ENCODE assay signal across 17 cellular contexts in genomic region chr13:23730251-23730650, GRCh38.
A peak's percentile ranks its signal among the peaks of the same experiment; 100 is the strongest.
DNase-seq lines count a peak whose midpoint lies in the region; ATAC-seq and TF ChIP-seq lines count a peak whose summit lies in the region.
"Had no signal": no experiment of that assay in that cellular context is flagged by ENCODE, and none has a peak within 500 bp of the region (broad histone marks: within the 10 kb centered on the region; RNA-seq: fewer than 3 reads in every experiment).

No MANE protein-coding gene starts in this region.

- DNase-seq in NCI-H510A treated with DMSO at 0.1 percent for 48 hours (lab: John Stamatoyannopoulos, UW) (peak; percentile 30), NCI-H510A (lab: John Stamatoyannopoulos, UW) (no peak), left lung (no peak), prostate gland (ENCODE audit: low spot score) (no peak), upper lobe of right lung (no peak), kidney tubule cell (ENCODE audit: low spot score) (no peak)
- DNase-seq: AML-193; Calu3; CD4-positive, alpha-beta memory T cell; GOT3; H7; HFFc6 had no signal

- no peak for TF ChIP-seq EP300 in gastroesophageal sphincter (IDR thresholded peaks at IDR 0.05)

- H3K9me3 ChIP-seq in left lung (no peaks in the 10 kb centered on the region), prostate gland (no peaks in the 10 kb centered on the region), upper lobe of right lung (no peaks in the 10 kb centered on the region), gastroesophageal sphincter (no peaks in the 10 kb centered on the region)
- H3K9me3 ChIP-seq: A549 had no signal

- no peaks in the 10 kb centered on the region for H3K36me3 ChIP-seq in left lung
- no peaks in the 10 kb centered on the region for H3K36me3 ChIP-seq in prostate gland
- H3K36me3 ChIP-seq in upper lobe of right lung = peaks cover 10% of the 10 kb centered on the region
- peaks cover 0 to 25% of the 10 kb centered on the region in 2 donors for H3K36me3 ChIP-seq in gastroesophageal sphincter

- intact Hi-C loops in left lung (cut with DNase I) = no loop called here
- intact Hi-C loops in prostate gland (cut with DNase I) = no loop called here
- intact Hi-C loops in upper lobe of right lung (cut with DNase I) = no loop called here

- H3K4me1 ChIP-seq in left lung (peaks cover 0 to 4% of the 10 kb centered on the region in 2 donors), prostate gland (replicated peaks) (no peaks in the 10 kb centered on the region), upper lobe of right lung (no peaks in the 10 kb centered on the region), gastroesophageal sphincter (peaks cover 0 to 14% (median 0%) of the 10 kb centered on the region in 3 donors)
- H3K4me1 ChIP-seq: A549 had no signal

- no peak for TF ChIP-seq POLR2A in prostate gland (IDR thresholded peaks at IDR 0.05)
- TF ChIP-seq POLR2A in gastroesophageal sphincter (IDR thresholded peaks at IDR 0.05) = no peak

- no peak overlapping the region for H3K4me3 ChIP-seq in left lung
- no peak overlapping the region for H3K4me3 ChIP-seq in prostate gland
- H3K4me3 ChIP-seq in upper lobe of right lung = no peak overlapping the region
- H3K4me3 ChIP-seq in gastroesophageal sphincter = no peak overlapping the region
- H3K4me3 ChIP-seq: A549 had no signal

- 58% methylated on average over 6 of the region's 6 CpGs for WGBS in prostate gland
- WGBS in gastroesophageal sphincter (ENCODE audit: low coverage in 1 of 2), 2 donors = 88 to 97% methylated on average over 5 to 6 of the region's 6 CpGs

- TF ChIP-seq CTCF in left lung (IDR thresholded peaks at IDR 0.05) (no peak), prostate gland (IDR thresholded peaks at IDR 0.05) (no peak), upper lobe of right lung (IDR thresholded peaks at IDR 0.05) (no peak), gastroesophageal sphincter (IDR thresholded peaks at IDR 0.05) (no peak)

- H3K27ac ChIP-seq in left lung (peak overlapping the region; percentile 39 to 44), prostate gland (peak overlapping the region; percentile 50 to 69), upper lobe of right lung (no peak overlapping the region), gastroesophageal sphincter (no peak overlapping the region)
- H3K27ac ChIP-seq: 22Rv1, A549 had no signal

- ATAC-seq in left lung = peak; percentile 89
- ATAC-seq in upper lobe of right lung = peak; percentile 91
- no peak for ATAC-seq in gastroesophageal sphincter
- no peak for ATAC-seq in GM19351 (IDR thresholded peaks at IDR 0.05; ENCODE audit: unreplicated experiment)
- ATAC-seq: A549, HCT116 had no signal

- no peaks in the 10 kb centered on the region for H3K27me3 ChIP-seq in left lung
- H3K27me3 ChIP-seq in prostate gland (replicated peaks; ENCODE audit: insufficient read depth) = no peaks in the 10 kb centered on the region
- H3K27me3 ChIP-seq in upper lobe of right lung = no peaks in the 10 kb centered on the region
- no peaks in the 10 kb centered on the region for H3K27me3 ChIP-seq in gastroesophageal sphincter

Comparison
In these comparisons a context has a peak if more than half of its experiments do, and no peak if none do; other contexts are left out.
1. ATAC-seq: peak in left lung (single experiment) and upper lobe of right lung (single experiment); none in gastroesophageal sphincter (single experiment) and GM19351 (single experiment).
2. H3K27ac ChIP-seq: peak in left lung (2 of 2) and prostate gland (2 of 2); none in upper lobe of right lung (single experiment) and gastroesophageal sphincter (0 of 4).